ENCODE assay signal across 29 cellular contexts in the genomic region with DNA sequence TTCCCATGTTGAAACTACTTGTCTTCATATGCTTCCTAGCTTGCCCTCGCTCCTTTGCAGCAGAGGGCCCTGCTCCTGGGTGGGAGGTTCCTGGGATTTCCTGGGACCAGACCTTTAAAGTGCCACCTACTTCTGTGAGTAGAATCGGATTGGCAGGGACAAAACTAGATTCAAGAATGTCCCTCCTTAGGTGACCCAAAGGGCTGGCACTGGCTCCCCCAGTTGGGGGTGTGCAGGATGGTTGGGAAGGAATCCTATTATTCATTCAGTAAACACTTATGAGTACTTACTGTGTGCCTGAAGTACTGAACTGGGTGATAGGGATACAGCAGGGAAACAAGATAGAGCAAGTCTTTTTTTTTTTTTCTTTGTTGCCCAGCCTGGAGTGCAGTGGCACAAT. TPM values are rescaled to one million over a fixed set of nuclear protein-coding genes. Genes with fewer than 3 reads are reported as not detected.
"Had no signal": no experiment of that assay in that cellular context is flagged by ENCODE, and none has a peak within 500 bp of the region (broad histone marks: within the 10 kb centered on the region; RNA-seq: fewer than 3 reads in every experiment).

No MANE protein-coding gene starts in this region.

- H3K9me3 Mint-ChIP-seq: activated CD4-positive, alpha-beta T cell treated with anti-CD3 and anti-CD28 coated beads, Interleukin-2, amount 10 ng/mL, durations not matched to agents 24 days and 14 days; activated CD8-positive, alpha-beta T cell treated with anti-CD3 and anti-CD28 coated beads for 36 hours; activated naive CD4-positive, alpha-beta T cell treated with anti-CD3 and anti-CD28 coated beads, Interleukin-2, amount 50 U/mL, for 24 hours; activated naive CD8-positive, alpha-beta T cell treated with anti-CD3 and anti-CD28 coated beads, Interleukin-2, amount 10 ng/mL, durations not matched to agents 7 days and 5 days; activated T-cell treated with anti-CD3 and anti-CD28 coated beads, Interleukin-2, amount 50 U/mL, for 24 hours; activated T-helper 2 cell treated with anti-CD3 and anti-CD28 coated beads, Interferon-gamma antibody, Interleukin-2, Interleukin-4, amounts not matched to agents 10 μg/mL and 5 μg/mL and 100 μg/mL, durations not matched to agents 14 hours and 24 hours and 36 hours had no signal

- H3K9me3 ChIP-seq: adrenal gland, body of pancreas, MG63 had no signal

- ATAC-seq: activated CD8-positive, alpha-beta T cell treated with anti-CD3 and anti-CD28 coated beads for 36 hours; body of pancreas; K562 had no signal

- DNase-seq: activated CD4-positive, alpha-beta T cell treated with anti-CD3 and anti-CD28 coated beads, Interleukin-2, amount 10 ng/mL, durations not matched to agents 24 days and 14 days; activated CD4-positive, alpha-beta T cell treated with anti-CD3 and anti-CD28 coated beads, Interleukin-2, amount 50 U/mL, for 4 hours; activated CD8-positive, alpha-beta T cell treated with anti-CD3 and anti-CD28 coated beads for 36 hours; activated gamma-delta T cell; activated naive CD4-positive, alpha-beta T cell treated with Interleukin-2 at 50 U/mL for 16 hours; activated naive CD8-positive, alpha-beta T cell treated with anti-CD3 and anti-CD28 coated beads, Interleukin-2, amount 10 ng/mL, durations not matched to agents 7 days and 5 days; activated T-cell treated with anti-CD3 and anti-CD28 coated beads, Interleukin-2, amount 50 U/mL, for 24 hours; adrenal gland; body of pancreas; central memory CD4-positive, alpha-beta T cell; MG63; NCI-H1092; NCI-H146; NCI-H187; NCI-H2029 treated with DMSO at 0.1 percent for 48 hours; NCI-H2107; NCI-H2171; NCI-H510A; NCI-H526; NCI-H748 treated with DMSO at 0.1 percent for 48 hours; NK-92 treated with Interleukin-12 subunit alpha and Interleukin-12 subunit beta, amount 100 ng/mL, for 24 hours; PC-9; Right ventricle myocardium superior; T1000 had no signal

- H3K27me3 ChIP-seq: adrenal gland, body of pancreas, MG63 had no signal

- H3K4me3 Mint-ChIP-seq: activated CD4-positive, alpha-beta T cell treated with anti-CD3 and anti-CD28 coated beads, Interleukin-2, amount 10 ng/mL, durations not matched to agents 24 days and 14 days; activated CD8-positive, alpha-beta T cell treated with anti-CD3 and anti-CD28 coated beads for 36 hours; activated naive CD4-positive, alpha-beta T cell treated with anti-CD3 and anti-CD28 coated beads, Interleukin-2, amount 50 U/mL, for 24 hours; activated naive CD8-positive, alpha-beta T cell treated with anti-CD3 and anti-CD28 coated beads, Interleukin-2, amount 10 ng/mL, durations not matched to agents 7 days and 5 days; activated T-cell treated with anti-CD3 and anti-CD28 coated beads, Interleukin-2, amount 50 U/mL, for 24 hours had no signal

- H3K27ac Mint-ChIP-seq: activated CD4-positive, alpha-beta T cell treated with anti-CD3 and anti-CD28 coated beads, Interleukin-2, amount 10 ng/mL, durations not matched to agents 24 days and 14 days; activated CD8-positive, alpha-beta T cell treated with anti-CD3 and anti-CD28 coated beads for 36 hours; activated naive CD4-positive, alpha-beta T cell treated with anti-CD3 and anti-CD28 coated beads, Interleukin-2, amount 50 U/mL, for 24 hours; activated naive CD8-positive, alpha-beta T cell treated with anti-CD3 and anti-CD28 coated beads, Interleukin-2, amount 10 ng/mL, durations not matched to agents 7 days and 5 days; activated T-cell treated with anti-CD3 and anti-CD28 coated beads, Interleukin-2, amount 50 U/mL, for 24 hours; activated T-helper 2 cell treated with anti-CD3 and anti-CD28 coated beads, Interferon-gamma antibody, Interleukin-2, Interleukin-4, amounts not matched to agents 10 μg/mL and 5 μg/mL and 100 μg/mL, durations not matched to agents 14 hours and 24 hours and 36 hours had no signal

- H3K27me3 Mint-ChIP-seq: activated CD4-positive, alpha-beta T cell treated with anti-CD3 and anti-CD28 coated beads, Interleukin-2, amount 10 ng/mL, durations not matched to agents 24 days and 14 days; activated CD8-positive, alpha-beta T cell treated with anti-CD3 and anti-CD28 coated beads for 36 hours; activated naive CD4-positive, alpha-beta T cell treated with anti-CD3 and anti-CD28 coated beads, Interleukin-2, amount 50 U/mL, for 24 hours; activated naive CD8-positive, alpha-beta T cell treated with anti-CD3 and anti-CD28 coated beads, Interleukin-2, amount 10 ng/mL, durations not matched to agents 7 days and 5 days had no signal

- H3K4me3 ChIP-seq: adrenal gland, body of pancreas, K562, MG63, PC-9 had no signal

- H3K36me3 ChIP-seq: adrenal gland, MG63 had no signal

- H3K27ac ChIP-seq: body of pancreas, PC-9 had no signal

RNA-seq across cellular contexts. Expression of a gene that starts 42.8 kb away (rescaled TPM):
- total RNA-seq: activated CD4-positive, alpha-beta T cell treated with anti-CD3 and anti-CD28 coated beads, Interleukin-2, amount 10 ng/mL, durations not matched to agents 24 days and 14 days; activated T-helper 2 cell treated with anti-CD3 and anti-CD28 coated beads, Interferon-gamma antibody, Interleukin-2, Interleukin-4, amounts not matched to agents 10 μg/mL and 5 μg/mL and 100 μg/mL, durations not matched to agents 14 hours and 24 hours and 36 hours; K562; T-helper 1 cell treated with Interleukin-12 subunit alpha and Interleukin-12 subunit beta and Interleukin-4 antibody, amounts not matched to agents 30 ng/mL and 1 ng/mL, for 36 hours; T-helper 2 cell treated with Interferon-gamma antibody and Interleukin-4, amounts not matched to agents 100 ng/mL and 5 ng/mL, for 36 hours had no signal
